20 cellular contexts compared by ENCODE assay signal in genomic region chr3:184908859-184909258, GRCh38.
DNase-seq lines count a peak whose midpoint lies in the region; FAIRE-seq and TF ChIP-seq lines count a peak whose summit lies in the region.
"Had no signal": no experiment of that assay in that cellular context is flagged by ENCODE, and none has a peak within 500 bp of the region (broad histone marks: within the 10 kb centered on the region; RNA-seq: fewer than 3 reads in every experiment).

No MANE protein-coding gene starts in this region.

- no peak overlapping the region for H3K4me3 ChIP-seq in HUES64 (ENCODE audit: low read length)
- peak overlapping the region in 1 of 4 experiments; percentile 23; a peak in 1 of 8 replicates for H3K4me3 ChIP-seq in H1 (ENCODE audit: extremely low read depth in 1 of 4, insufficient read depth in 2 of 4, low read depth in 3 of 4, low read length in 4 of 4)
- H3K4me3 ChIP-seq in suprapubic skin, result no peak overlapping the region
- H3K4me3 ChIP-seq: GM12878, MG63 had no signal

- H3K79me2 ChIP-seq in H1 (ENCODE audit: control insufficient read depth in 1 of 2, insufficient read depth in 2 of 2, low read length in 2 of 2), result no peaks in the 10 kb centered on the region

- no peak overlapping the region for H4K8ac ChIP-seq in H1 (ENCODE audit: extremely low read depth, insufficient read depth, low read length)

- no peak overlapping the region for H3K4ac ChIP-seq in H1 (replicated peaks; ENCODE audit: insufficient read length, low read depth, low read length)

- H3K14ac ChIP-seq in H1 (ENCODE audit: insufficient read length), result no peak overlapping the region

- H3K9ac ChIP-seq in HUES64 (ENCODE audit: low read depth, low read length), result peak overlapping the region; percentile 42; the same call in 1 of the 2 replicates
- H3K9ac ChIP-seq in H1 (replicated peaks in 1 of 4; ENCODE audit: extremely low read depth in 1 of 4, low read depth in 3 of 4, low read length in 3 of 4), result no peak overlapping the region; a peak in 2 of 7 replicates

- CTCF ChIA-PET in H1 (lab: Charles Lee; ENCODE audit: partially characterized antibody), result interaction anchor here (0.9 kb wide), 1 partner anchor 263 kb away, joined by 4 read pairs; no protein-coding TSS in a partner anchor

- peak overlapping the region; percentile 78 for H4K5ac ChIP-seq in H1 (ENCODE audit: insufficient read length, low read depth, low read length)

- H3K18ac ChIP-seq in H1 (ENCODE audit: extremely low read depth, low read length), result peak overlapping the region; percentile 52; the same call in 1 of the 2 replicates

- H3K36me3 Mint-ChIP-seq in nephron (ENCODE audit: low read depth), result peaks cover 44% of the 10 kb centered on the region

- H3K4me1 Mint-ChIP-seq in nephron, result peaks cover 48% of the 10 kb centered on the region
- H3K4me1 Mint-ChIP-seq: B cell had no signal

- POLR2A ChIA-PET in H1 (lab: Charles Lee; ENCODE audit: partially characterized antibody), result interaction anchor here (1.1 kb wide), 1 partner anchor 20 kb away, joined by 3 read pairs; no protein-coding TSS in a partner anchor

- FAIRE-seq in H1 (lab: Jason Lieb, UNC), result peak; percentile 84
- FAIRE-seq: GM12878, GM18507, HTR-8/SVneo had no signal

- no peak overlapping the region for H2AFZ ChIP-seq in H1 (ENCODE audit: low read length)

- H3K56ac ChIP-seq in H1 (replicated peaks; ENCODE audit: insufficient read length, low read depth, low read length), result no peak overlapping the region

- no peaks in the 10 kb centered on the region for H3K27me3 Mint-ChIP-seq in nephron (ENCODE audit: low read depth)
- H3K27me3 Mint-ChIP-seq: B cell; CD4-positive, alpha-beta T cell had no signal

- DNase-seq in H1 (ENCODE audit: low read depth in 1 of 2, low spot score in 2 of 2) (no peak), suprapubic skin (ENCODE audit: low spot score in 2 of 2) (no peak), putamen (ENCODE audit: low spot score) (no peak), NCI-H526 treated with DMSO at 0.1 percent for 48 hours (lab: John Stamatoyannopoulos, UW) (no peak), NOMO-1 (lab: John Stamatoyannopoulos, UW; ENCODE audit: unreplicated experiment in 2 of 2) (no peak)
- DNase-seq: Calu3; CD4-positive, alpha-beta T cell; HFFc6; KG1; MG63; NCI-H1092 treated with DMSO at 0.1 percent for 48 hours; NCI-H187; NCI-H510A; SIG-M5 had no signal

- TF ChIP-seq POLR2A in H1 (IDR thresholded peaks at IDR 0.05; ENCODE audit: control extremely low read depth in 1 of 2, low read depth in 2 of 2, low read length in 2 of 2) (no peak), suprapubic skin (IDR thresholded peaks at IDR 0.05) (no peak)

- 0 out of 2 replicates have a peak overlapping the region, but pooled peaks have one; percentile 23 for H2BK20ac ChIP-seq in H1 (ENCODE audit: low read length)

- peaks cover 17% of the 10 kb centered on the region for H3K9me3 Mint-ChIP-seq in nephron

- no peak for TF ChIP-seq RAD21 in H1 (IDR thresholded peaks at IDR 0.05 in 1 of 2, conservative IDR thresholded peaks at IDR 0.05 in 1 of 2; ENCODE audit: low read depth in 2 of 2, low read length in 2 of 2)

- no peaks in the 10 kb centered on the region for H3K27me3 ChIP-seq in HUES64 (ENCODE audit: insufficient read depth, low read length)
- H3K27me3 ChIP-seq in H1 (replicated peaks in 1 of 4; ENCODE audit: control insufficient read depth in 3 of 4, extremely low read depth in 1 of 4, insufficient read depth in 3 of 4, low read length in 3 of 4), result no peaks in the 10 kb centered on the region
- H3K27me3 ChIP-seq in suprapubic skin, result no peaks in the 10 kb centered on the region
- H3K27me3 ChIP-seq: MG63 had no signal

- H3K27ac ChIP-seq in HUES64 (ENCODE audit: low read depth, low read length) (0 out of 2 replicates have a peak overlapping the region, but pooled peaks have one; percentile 14), H1 (ENCODE audit: low read depth, low read length) (0 out of 2 replicates have a peak overlapping the region, but pooled peaks have one; percentile 13), suprapubic skin (peak overlapping the region; percentile 71)

- H2BK12ac ChIP-seq in H1 (ENCODE audit: low read depth, low read length), result peak overlapping the region; percentile 91

- no peaks in the 10 kb centered on the region for H3K23me2 ChIP-seq in H1 (ENCODE audit: low read depth, low read length)

- 0 out of 2 replicates have a peak overlapping the region, but pooled peaks have one; percentile 57 for H2BK5ac ChIP-seq in H1 (ENCODE audit: low read depth, low read length)

- WGBS in HUES64, result 62% methylated on average over 4 of the region's 4 CpGs
- 31% methylated on average over 4 of the region's 4 CpGs; no CpG with 5 or more reads in 1 of the 2 experiments for WGBS in H1 (ENCODE audit: extremely low coverage in 1 of 2, insufficient coverage in 1 of 2, insufficient read length in 1 of 2, insufficient replicate concordance in 2 of 2, low coverage in 1 of 2, low lambda C conversion rate in 2 of 2, missing lambda C conversion rate in 1 of 2), 2 experiments
- 78% methylated on average over 4 of the region's 4 CpGs for WGBS in suprapubic skin

- no peak overlapping the region for H3K4me3 Mint-ChIP-seq in nephron
- H3K4me3 Mint-ChIP-seq: B cell; CD4-positive, alpha-beta T cell; HFFc6 had no signal

- H3K27ac Mint-ChIP-seq in nephron, result peak overlapping the region; percentile 58 to 88 (median 83)
- H3K27ac Mint-ChIP-seq: B cell; CD4-positive, alpha-beta T cell; HFFc6 had no signal

- H4K20me1 ChIP-seq in H1 (replicated peaks in 1 of 2; ENCODE audit: control insufficient read depth in 1 of 2, insufficient read depth in 2 of 2, low read length in 2 of 2), result no peaks in the 10 kb centered on the region

- H3K4me1 ChIP-seq in HUES64 (ENCODE audit: insufficient read depth, low read length) (peaks cover 73% of the 10 kb centered on the region), H1 (replicated peaks in 1 of 4; ENCODE audit: control insufficient read depth in 3 of 4, insufficient read depth in 4 of 4, low read length in 3 of 4) (peaks cover 19 to 41% (median 32%) of the 10 kb centered on the region in 4 experiments), suprapubic skin (no peaks in the 10 kb centered on the region)

- no peak overlapping the region for H3K23ac ChIP-seq in H1 (ENCODE audit: insufficient read length)

- H2BK15ac ChIP-seq in H1 (ENCODE audit: low read length), result no peak overlapping the region

- TF ChIP-seq EP300 in H1 (IDR thresholded peaks at IDR 0.05; ENCODE audit: borderline replicate concordance in 1 of 2, low read depth in 2 of 2, low read length in 2 of 2), result no peak
- TF ChIP-seq EP300 in suprapubic skin (IDR thresholded peaks at IDR 0.05), result no peak

- peak overlapping the region; percentile 90 for H4K91ac ChIP-seq in H1 (replicated peaks; ENCODE audit: insufficient read length, low read length)

- H3K9me3 ChIP-seq in HUES64 (ENCODE audit: insufficient read depth, low read depth, low read length), result peaks cover 13% of the 10 kb centered on the region
- H3K9me3 ChIP-seq in H1 (ENCODE audit: insufficient read depth in 2 of 2, low read depth in 1 of 2, low read length in 1 of 2), result peaks cover 5 to 9% of the 10 kb centered on the region in 2 experiments; a peak in 3 of 4 replicates
- no peaks in the 10 kb centered on the region for H3K9me3 ChIP-seq in suprapubic skin

- 0 out of 2 replicates have a peak overlapping the region, but pooled peaks have one; percentile 77 for H2AK5ac ChIP-seq in H1 (ENCODE audit: low read depth, low read length)

- no peaks in the 10 kb centered on the region for H3K79me1 ChIP-seq in H1 (ENCODE audit: low read depth, low read length)

- no peak for TF ChIP-seq CTCF in H1 (IDR thresholded peaks at IDR 0.05; ENCODE audit: control extremely low read depth in 1 of 3, insufficient read depth in 1 of 3, low read depth in 1 of 3, low read length in 3 of 3)
- TF ChIP-seq CTCF in nephron (IDR thresholded peaks at IDR 0.05; ENCODE audit: unreplicated experiment in 3 of 3), result no peak
- TF ChIP-seq CTCF in suprapubic skin (IDR thresholded peaks at IDR 0.05), result no peak

- peak overlapping the region; percentile 15 to 37; a peak in 3 of 4 replicates for H3K4me2 ChIP-seq in H1 (ENCODE audit: insufficient read depth in 1 of 2, low read depth in 2 of 2, low read length in 2 of 2)

- peaks cover 11% of the 10 kb centered on the region; the same call in 1 of the 2 replicates for H3K36me3 ChIP-seq in HUES64 (ENCODE audit: insufficient read depth, low read length)
- H3K36me3 ChIP-seq in H1 (ENCODE audit: control insufficient read depth in 2 of 4, insufficient read depth in 4 of 4, low read length in 3 of 4), result peaks cover 0 to 9% (median 0%) of the 10 kb centered on the region in 4 experiments; a peak in 2 of 8 replicates
- peaks cover 9% of the 10 kb centered on the region for H3K36me3 ChIP-seq in suprapubic skin

- H2BK120ac ChIP-seq in H1 (replicated peaks; ENCODE audit: low read depth, low read length), result no peak overlapping the region

TF ChIP-seq in H1, 55 proteins besides CTCF, POLR2A, EP300 and RAD21:
- TF ChIP-seq ASH2L (IDR thresholded peaks at IDR 0.05; ENCODE audit: low read length) (no peak), RXRA (IDR thresholded peaks at IDR 0.05; ENCODE audit: insufficient read depth, low read depth, low read length) (no peak), SUZ12 (IDR thresholded peaks at IDR 0.05; ENCODE audit: low read length) (no peak), MAFK (IDR thresholded peaks at IDR 0.05; ENCODE audit: low read depth, low read length) (no peak), POLR2AphosphoS5 (IDR thresholded peaks at IDR 0.05; ENCODE audit: low read depth, low read length) (no peak), CHD2 (IDR thresholded peaks at IDR 0.05; ENCODE audit: low read length) (no peak), TCF12 (IDR thresholded peaks at IDR 0.05; ENCODE audit: low read depth, low read length) (no peak), MAX (IDR thresholded peaks at IDR 0.05) (no peak), EGR1 (IDR thresholded peaks at IDR 0.05; ENCODE audit: borderline replicate concordance, low read depth, low read length) (no peak), SP2 (IDR thresholded peaks at IDR 0.05; ENCODE audit: low read length) (no peak), TEAD4 (IDR thresholded peaks at IDR 0.05; ENCODE audit: low read depth, low read length) (no peak), SRF (IDR thresholded peaks at IDR 0.05; ENCODE audit: low read depth, low read length) (no peak), CHD1 (IDR thresholded peaks at IDR 0.05; ENCODE audit: low read depth, low read length) (no peak)
TF ChIP-seq in H1: peak in this region for 0.

Comparison
In these comparisons a context has a peak if more than half of its experiments do, and no peak if none do; other contexts are left out.
1. H3K27ac ChIP-seq: peak in every context shown above with its lines; median percentile 71 in suprapubic skin; 14 in HUES64; 13 in H1.